Comparison of ENCODE assay signal across 1 cellular context in the genomic region with DNA sequence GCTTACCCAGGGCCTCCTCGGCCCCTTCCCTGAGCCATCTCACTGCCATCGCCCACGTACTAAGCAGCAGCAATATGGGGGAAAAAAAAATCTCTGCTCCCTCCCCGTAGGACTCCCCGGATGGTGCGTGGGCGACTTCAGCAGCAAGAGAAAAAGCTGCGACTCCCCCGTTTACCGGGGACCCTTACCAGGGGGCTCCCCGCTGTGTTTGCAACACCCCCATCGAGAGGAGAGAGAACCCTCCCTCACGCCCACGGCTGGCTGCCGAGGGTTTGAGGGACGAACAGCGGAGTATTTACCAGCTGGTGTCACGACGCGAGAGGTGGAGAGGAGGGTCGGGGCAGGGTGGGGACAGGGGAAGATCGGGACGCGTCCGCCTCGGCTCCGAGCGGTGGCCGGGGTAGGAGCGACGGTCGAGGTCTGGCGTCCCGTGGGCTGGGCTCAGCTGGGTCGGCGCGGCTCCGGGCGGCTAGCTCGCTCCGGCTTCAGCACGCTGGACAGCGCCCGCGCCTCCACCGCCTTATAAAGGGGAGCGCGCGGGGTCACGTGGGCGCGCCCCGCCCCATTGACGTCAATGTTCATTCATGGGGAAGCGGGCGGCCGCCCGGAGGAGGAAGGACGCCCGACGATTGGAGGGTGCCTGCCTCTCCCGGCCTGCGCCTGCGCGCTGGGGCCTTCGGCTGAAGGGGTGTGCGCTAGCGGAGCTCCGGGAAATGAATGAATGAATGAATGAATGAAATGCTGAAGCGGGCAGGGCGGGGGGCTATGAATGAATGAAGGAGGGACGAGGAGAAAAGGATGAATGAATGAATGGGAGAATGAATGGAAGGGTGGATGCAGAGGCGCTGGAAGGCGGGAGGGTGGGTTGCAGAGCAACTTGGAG.
TF ChIP-seq lines count a peak whose summit lies in the region.

Gene VGF (minus strand): TSS at position 495 of the 883 bp plus-strand sequence. CDS start 726 bp downstream, outside the sequence.

TF ChIP-seq in HEK293, 187 proteins besides CTCF, POLR2A, EP300 and RAD21 (continued from another document and continues in another):
- TF ChIP-seq PRDM10 (tag by site-specific recombination; IDR thresholded peaks at IDR 0.05) (no peak), ZNF580 (tag by site-specific recombination; IDR thresholded peaks at IDR 0.05) (no peak), ZNF658 (tag by site-specific recombination; IDR thresholded peaks at IDR 0.05) (no peak), KLF8 (tag by site-specific recombination; IDR thresholded peaks at IDR 0.05) (peak; percentile 98), GLI2 (tag by site-specific recombination; IDR thresholded peaks at IDR 0.05; ENCODE audit: borderline replicate concordance, low read depth) (no peak), ZNF223 (tag by site-specific recombination; IDR thresholded peaks at IDR 0.05) (no peak), MZF1 (tag by site-specific recombination; IDR thresholded peaks at IDR 0.05; ENCODE audit: borderline replicate concordance) (no peak), FEZF1 (tag by site-specific recombination; IDR thresholded peaks at IDR 0.05) (no peak), ZNF660 (tag by site-specific recombination; IDR thresholded peaks at IDR 0.05) (peak; percentile 78), HOXC10 (CRISPR knock-in tag; IDR thresholded peaks at IDR 0.05) (no peak), BCL11A (tag by site-specific recombination; IDR thresholded peaks at IDR 0.05; ENCODE audit: low read depth) (no peak), ZNF624 (tag by site-specific recombination; IDR thresholded peaks at IDR 0.05) (no peak), SETDB1 (IDR thresholded peaks at IDR 0.05; ENCODE audit: insufficient read length, low read length) (no peak), ZNF747 (tag by site-specific recombination; IDR thresholded peaks at IDR 0.05) (no peak), SALL2 (tag by site-specific recombination; IDR thresholded peaks at IDR 0.05; ENCODE audit: borderline replicate concordance) (no peak), BCL6B (tag by site-specific recombination; IDR thresholded peaks at IDR 0.05) (no peak), ZXDB (tag by site-specific recombination; IDR thresholded peaks at IDR 0.05) (peak; percentile 77; the same call in 1 of the 2 replicates), ZNF37A (tag by site-specific recombination; IDR thresholded peaks at IDR 0.05) (no peak), ZNF114 (tag by site-specific recombination; IDR thresholded peaks at IDR 0.05) (no peak), ZNF239 (tag by site-specific recombination; IDR thresholded peaks at IDR 0.05) (no peak), ZNF701 (tag by site-specific recombination; IDR thresholded peaks at IDR 0.05) (no peak), ZNF791 (tag by site-specific recombination; IDR thresholded peaks at IDR 0.05) (no peak), KLF7 (tag by site-specific recombination; IDR thresholded peaks at IDR 0.05; ENCODE audit: borderline replicate concordance) (peak; percentile 76; the same call in 1 of the 2 replicates), TSHZ1 (tag by site-specific recombination; IDR thresholded peaks at IDR 0.05; ENCODE audit: borderline replicate concordance) (no peak; the same call in 1 of the 2 replicates), ZNF639 (tag by site-specific recombination; IDR thresholded peaks at IDR 0.05) (no peak), ZNF121 (tag by site-specific recombination; IDR thresholded peaks at IDR 0.05) (no peak), ZNF704 (tag by site-specific recombination; IDR thresholded peaks at IDR 0.05) (no peak), ZNF645 (tag by site-specific recombination; IDR thresholded peaks at IDR 0.05) (no peak), TRIM28 (IDR thresholded peaks at IDR 0.05; ENCODE audit: borderline replicate concordance, low read length) (no peak), ZFP3 (tag by site-specific recombination; IDR thresholded peaks at IDR 0.05; ENCODE audit: low read depth) (no peak), ZNF416 (tag by site-specific recombination; IDR thresholded peaks at IDR 0.05) (no peak), ZNF366 (tag by site-specific recombination; conservative IDR thresholded peaks at IDR 0.05) (peak; percentile 95), ZEB2 (tag by site-specific recombination; IDR thresholded peaks at IDR 0.05) (peak; percentile 52; the same call in 1 of the 2 replicates), ZIC2 (tag by site-specific recombination; IDR thresholded peaks at IDR 0.05) (peak; percentile 17; the same call in 1 of the 2 replicates)
- TF ChIP-seq, protein P1, sequence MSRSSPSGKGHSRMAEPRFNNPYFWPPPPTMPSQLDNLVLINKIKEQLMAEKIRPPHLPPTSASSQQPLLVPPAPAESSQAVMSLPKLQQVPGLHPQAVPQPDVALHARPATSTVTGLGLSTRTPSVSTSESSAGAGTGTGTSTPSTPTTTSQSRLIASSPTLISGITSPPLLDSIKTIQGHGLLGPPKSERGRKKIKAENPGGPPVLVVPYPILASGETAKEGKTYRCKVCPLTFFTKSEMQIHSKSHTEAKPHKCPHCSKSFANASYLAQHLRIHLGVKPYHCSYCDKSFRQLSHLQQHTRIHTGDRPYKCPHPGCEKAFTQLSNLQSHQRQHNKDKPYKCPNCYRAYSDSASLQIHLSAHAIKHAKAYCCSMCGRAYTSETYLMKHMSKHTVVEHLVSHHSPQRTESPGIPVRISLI (tag by site-specific recombination; IDR thresholded peaks at IDR 0.05), result no peak
- TF ChIP-seq, protein P2, sequence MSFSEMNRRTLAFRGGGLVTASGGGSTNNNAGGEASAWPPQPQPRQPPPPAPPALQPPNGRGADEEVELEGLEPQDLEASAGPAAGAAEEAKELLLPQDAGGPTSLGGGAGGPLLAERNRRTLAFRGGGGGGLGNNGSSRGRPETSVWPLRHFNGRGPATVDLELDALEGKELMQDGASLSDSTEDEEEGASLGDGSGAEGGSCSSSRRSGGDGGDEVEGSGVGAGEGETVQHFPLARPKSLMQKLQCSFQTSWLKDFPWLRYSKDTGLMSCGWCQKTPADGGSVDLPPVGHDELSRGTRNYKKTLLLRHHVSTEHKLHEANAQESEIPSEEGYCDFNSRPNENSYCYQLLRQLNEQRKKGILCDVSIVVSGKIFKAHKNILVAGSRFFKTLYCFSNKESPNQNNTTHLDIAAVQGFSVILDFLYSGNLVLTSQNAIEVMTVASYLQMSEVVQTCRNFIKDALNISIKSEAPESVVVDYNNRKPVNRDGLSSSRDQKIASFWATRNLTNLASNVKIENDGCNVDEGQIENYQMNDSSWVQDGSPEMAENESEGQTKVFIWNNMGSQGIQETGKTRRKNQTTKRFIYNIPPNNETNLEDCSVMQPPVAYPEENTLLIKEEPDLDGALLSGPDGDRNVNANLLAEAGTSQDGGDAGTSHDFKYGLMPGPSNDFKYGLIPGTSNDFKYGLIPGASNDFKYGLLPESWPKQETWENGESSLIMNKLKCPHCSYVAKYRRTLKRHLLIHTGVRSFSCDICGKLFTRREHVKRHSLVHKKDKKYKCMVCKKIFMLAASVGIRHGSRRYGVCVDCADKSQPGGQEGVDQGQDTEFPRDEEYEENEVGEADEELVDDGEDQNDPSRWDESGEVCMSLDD (tag by site-specific recombination; IDR thresholded peaks at IDR 0.05), result peak; percentile 96
- TF ChIP-seq, protein P3, sequence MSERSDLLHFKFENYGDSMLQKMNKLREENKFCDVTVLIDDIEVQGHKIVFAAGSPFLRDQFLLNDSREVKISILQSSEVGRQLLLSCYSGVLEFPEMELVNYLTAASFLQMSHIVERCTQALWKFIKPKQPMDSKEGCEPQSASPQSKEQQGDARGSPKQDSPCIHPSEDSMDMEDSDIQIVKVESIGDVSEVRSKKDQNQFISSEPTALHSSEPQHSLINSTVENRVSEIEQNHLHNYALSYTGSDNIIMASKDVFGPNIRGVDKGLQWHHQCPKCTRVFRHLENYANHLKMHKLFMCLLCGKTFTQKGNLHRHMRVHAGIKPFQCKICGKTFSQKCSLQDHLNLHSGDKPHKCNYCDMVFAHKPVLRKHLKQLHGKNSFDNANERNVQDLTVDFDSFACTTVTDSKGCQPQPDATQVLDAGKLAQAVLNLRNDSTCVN (tag by site-specific recombination; optimal IDR thresholded peaks at IDR 0.05), result peak; percentile 98
